9 cellular contexts compared by ENCODE assay signal in genomic region chr13:98556968-98557591, GRCh38. TPM values are rescaled to one million over a fixed set of nuclear protein-coding genes. Genes with fewer than 3 reads are reported as not detected.
DNase-seq lines count a peak whose midpoint lies in the region; ATAC-seq, FAIRE-seq and TF ChIP-seq lines count a peak whose summit lies in the region.
"Had no signal": no experiment of that assay in that cellular context is flagged by ENCODE, and none has a peak within 500 bp of the region (broad histone marks: within the 10 kb centered on the region; RNA-seq: fewer than 3 reads in every experiment).

No MANE protein-coding gene starts in this region.

- H3K27me3 ChIP-seq in right atrium auricular region (no peaks in the 10 kb centered on the region), left ventricle myocardium inferior (ENCODE audit: low read depth) (no peaks in the 10 kb centered on the region), stomach (no peaks in the 10 kb centered on the region)
- H3K27me3 ChIP-seq: adrenal gland had no signal

- intact Hi-C loops in Right ventricle myocardium inferior (cut with DNase I), result no loop called here
- intact Hi-C loops in left ventricle myocardium inferior (cut with micrococcal nuclease), result no loop called here
- intact Hi-C loops in stomach (cut with DNase I; ENCODE audit: low total_unique reads), result no loop called here

- H3K9me3 ChIP-seq in right atrium auricular region (no peaks in the 10 kb centered on the region), left ventricle myocardium inferior (replicated peaks) (no peaks in the 10 kb centered on the region), stomach (no peaks in the 10 kb centered on the region)
- H3K9me3 ChIP-seq: adrenal gland had no signal

- POLR2A ChIA-PET in activated CD4-positive, alpha-beta memory T cell treated with anti-CD3 and anti-CD28 coated beads, Interleukin-2, amount 10 ng/mL, durations not matched to agents 7 days and 5 days (lab: Charles Lee), result interaction anchor here (0.9 to 2.5 kb wide), 12 partner anchors 7 to 75 kb away, joined by 3 to 13 read pairs (median 4); partner anchors contain the start of gene STK24

- TF ChIP-seq POLR2A in stomach (IDR thresholded peaks at IDR 0.05), result no peak

- 52 to 71% (median 66%) methylated on average over 9 of the region's 9 CpGs for WGBS in stomach, 5 donors

- TF ChIP-seq EP300 in stomach (IDR thresholded peaks at IDR 0.05), result no peak

- peaks cover 76% of the 10 kb centered on the region for H3K4me1 Mint-ChIP-seq in activated CD4-positive, alpha-beta memory T cell treated with anti-CD3 and anti-CD28 coated beads, Interleukin-2, amount 10 ng/mL, durations not matched to agents 7 days and 5 days

- CTCF ChIA-PET in activated CD4-positive, alpha-beta memory T cell treated with anti-CD3 and anti-CD28 coated beads, Interleukin-2, amount 10 ng/mL, durations not matched to agents 7 days and 5 days (lab: Charles Lee), result interaction anchor here (0.8 to 2.3 kb wide), 7 partner anchors 13 to 111 kb away, joined by 3 to 11 read pairs (median 5); no protein-coding TSS in a partner anchor

- no peaks in the 10 kb centered on the region for H3K9me3 Mint-ChIP-seq in activated CD4-positive, alpha-beta memory T cell treated with anti-CD3 and anti-CD28 coated beads, Interleukin-2, amount 10 ng/mL, durations not matched to agents 7 days and 5 days

- peak; percentile 29 for ATAC-seq in Right ventricle myocardium inferior

- H3K4me1 ChIP-seq in right atrium auricular region, result peaks cover 0 to 66% of the 10 kb centered on the region in 2 donors
- H3K4me1 ChIP-seq in left ventricle myocardium inferior, result peaks cover 93% of the 10 kb centered on the region
- peaks cover 41 to 96% (median 81%) of the 10 kb centered on the region in 4 donors for H3K4me1 ChIP-seq in stomach

- no peaks in the 10 kb centered on the region for H3K27me3 Mint-ChIP-seq in activated CD4-positive, alpha-beta memory T cell treated with anti-CD3 and anti-CD28 coated beads, Interleukin-2, amount 10 ng/mL, durations not matched to agents 7 days and 5 days

- H3K36me3 Mint-ChIP-seq in activated CD4-positive, alpha-beta memory T cell treated with anti-CD3 and anti-CD28 coated beads, Interleukin-2, amount 10 ng/mL, durations not matched to agents 7 days and 5 days (ENCODE audit: low read depth), result peaks cover 45% of the 10 kb centered on the region

- H3K27ac ChIP-seq in right atrium auricular region (no peak overlapping the region), left ventricle myocardium inferior (replicated peaks) (no peak overlapping the region), stomach (peak overlapping the region in 4 of 5 donors; percentile 0 to 42 (median 13))
- H3K27ac ChIP-seq: adrenal gland had no signal

- TF ChIP-seq CTCF in right atrium auricular region (IDR thresholded peaks at IDR 0.05) (peak in 1 of 2 donors; percentile 27), left ventricle myocardium inferior (IDR thresholded peaks at IDR 0.05; ENCODE audit: borderline replicate concordance) (peak; percentile 10), stomach (IDR thresholded peaks at IDR 0.05) (peak in 4 of 7 experiments; percentile 1 to 67 (median 39))

- H3K36me3 ChIP-seq in right atrium auricular region (no peaks in the 10 kb centered on the region), left ventricle myocardium inferior (no peaks in the 10 kb centered on the region), stomach (peaks cover 0 to 3% (median 0%) of the 10 kb centered on the region in 4 donors)
- H3K36me3 ChIP-seq: adrenal gland had no signal

- H3K4me3 ChIP-seq in right atrium auricular region, result no peak overlapping the region
- no peak overlapping the region for H3K4me3 ChIP-seq in left ventricle myocardium inferior
- H3K4me3 ChIP-seq in stomach, result no peak overlapping the region
- H3K4me3 ChIP-seq: adrenal gland had no signal

- H3K27ac Mint-ChIP-seq in activated CD4-positive, alpha-beta memory T cell treated with anti-CD3 and anti-CD28 coated beads, Interleukin-2, amount 10 ng/mL, durations not matched to agents 7 days and 5 days, result peak overlapping the region; percentile 68

- no peak for DNase-seq in Right ventricle myocardium inferior (ENCODE audit: missing footprints)
- DNase-seq in right atrium auricular region (ENCODE audit: low spot score), result no peak
- DNase-seq in activated CD4-positive, alpha-beta memory T cell treated with anti-CD3 and anti-CD28 coated beads, Interleukin-2, amount 10 ng/mL, durations not matched to agents 7 days and 5 days, result no peak
- no peak for DNase-seq in left ventricle myocardium inferior
- DNase-seq in stomach, result peak; percentile 39
- DNase-seq in NCI-H446 treated with DMSO at 0.1 percent for 48 hours (lab: John Stamatoyannopoulos, UW), result no peak
- no peak for DNase-seq in frontal cortex (ENCODE audit: low spot score in 2 of 2)
- DNase-seq in NCI-H510A (lab: John Stamatoyannopoulos, UW), result no peak

- FAIRE-seq in frontal cortex (lab: Jason Lieb, UNC), result no peak

- peak overlapping the region; percentile 4 for H3K4me3 Mint-ChIP-seq in activated CD4-positive, alpha-beta memory T cell treated with anti-CD3 and anti-CD28 coated beads, Interleukin-2, amount 10 ng/mL, durations not matched to agents 7 days and 5 days

RNA-seq across cellular contexts. Expression of gene STK24, which starts 19.8 kb away (rescaled TPM):
- total RNA-seq in Right ventricle myocardium inferior (69.6 TPM), right atrium auricular region (10 to 100 TPM; 55.8 to 63.2 TPM), left ventricle myocardium inferior (66.2 TPM), stomach (100 to 1,000 TPM in 1 of 5 donors, 10 to 100 TPM in 4; 33.0 to 104 (median 58.9) TPM), frontal cortex (26.1 TPM)
- total RNA-seq in activated CD4-positive, alpha-beta memory T cell treated with anti-CD3 and anti-CD28 coated beads, Interleukin-2, amount 10 ng/mL, durations not matched to agents 7 days and 5 days, result 100 to 1,000 TPM; 189 to 204 TPM
- 100 to 1,000 TPM in 1 of 3 donors, 10 to 100 TPM in 2; 59.2 to 139 (median 59.8) TPM for polyA plus RNA-seq in stomach

Comparison
In these comparisons a context has a peak if more than half of its experiments do, and no peak if none do; other contexts are left out.
1. H3K27ac ChIP-seq: peak in stomach (4 of 5); none in right atrium auricular region (0 of 2) and left ventricle myocardium inferior (single experiment).